Comparison of ENCODE assay signal across 13 cellular contexts in genomic region chr1:172203135-172203823, GRCh38.
DNase-seq lines count a peak whose midpoint lies in the region; TF ChIP-seq lines count a peak whose summit lies in the region.
"Had no signal": no experiment of that assay in that cellular context is flagged by ENCODE, and none has a peak within 500 bp of the region (broad histone marks: within the 10 kb centered on the region; RNA-seq: fewer than 3 reads in every experiment).

No MANE protein-coding gene starts in this region.

- H3K9me3 ChIP-seq in SJCRH30 (replicated peaks) (no peaks in the 10 kb centered on the region), smooth muscle cell (replicated peaks; ENCODE audit: low read depth) (no peaks in the 10 kb centered on the region), spleen (peaks cover 0 to 21% (median 16%) of the 10 kb centered on the region in 8 donors), vagina (no peaks in the 10 kb centered on the region)
- H3K9me3 ChIP-seq: testis had no signal

- H3K27ac ChIP-seq in SJCRH30: peak overlapping the region; percentile 6
- H3K27ac ChIP-seq in smooth muscle cell (ENCODE audit: low read depth): peak overlapping the region; percentile 25
- H3K27ac ChIP-seq in spleen: no peak overlapping the region
- H3K27ac ChIP-seq in vagina: no peak overlapping the region
- H3K27ac ChIP-seq: testis had no signal

- H3K9ac ChIP-seq in smooth muscle cell (ENCODE audit: low read depth): peak overlapping the region; percentile 2

- no peaks in the 10 kb centered on the region for H4K20me1 ChIP-seq in smooth muscle cell (ENCODE audit: low read depth)

- TF ChIP-seq POLR2A in spleen (IDR thresholded peaks at IDR 0.05) (no peak), vagina (IDR thresholded peaks at IDR 0.05) (no peak)

- peaks cover 13% of the 10 kb centered on the region for H3K4me1 ChIP-seq in SJCRH30
- no peaks in the 10 kb centered on the region for H3K4me1 ChIP-seq in smooth muscle cell (ENCODE audit: low read depth)
- H3K4me1 ChIP-seq in spleen: peaks cover 0 to 10% (median 0%) of the 10 kb centered on the region in 6 donors
- no peaks in the 10 kb centered on the region for H3K4me1 ChIP-seq in vagina
- H3K4me1 ChIP-seq: testis had no signal

- H3F3A ChIP-seq in smooth muscle cell (ENCODE audit: low read depth): no peaks in the 10 kb centered on the region

- 10% methylated on average over 8 of the region's 8 CpGs for WGBS in smooth muscle cell (ENCODE audit: low lambda C conversion rate)
- WGBS in spleen, 5 donors: 59 to 74% (median 66%) methylated on average over 8 of the region's 8 CpGs

- peak; percentile 43 for DNase-seq in NCI-H2171 treated with DMSO at 0.1 percent for 48 hours (lab: John Stamatoyannopoulos, UW)
- no peak for DNase-seq in NCI-H2171 (lab: John Stamatoyannopoulos, UW)
- DNase-seq in SJCRH30: peak; percentile 61 to 80
- DNase-seq in fibroblast of peridontal ligament (ENCODE audit: extremely low read depth): peak; percentile 39
- DNase-seq in smooth muscle cell (lab: John Stamatoyannopoulos, UW; ENCODE audit: unreplicated experiment): no peak
- no peak for DNase-seq in spleen
- no peak for DNase-seq in SHP77 (lab: John Stamatoyannopoulos, UW)
- no peak for DNase-seq in vagina (ENCODE audit: extremely low spot score in 2 of 2)
- DNase-seq: activated naive CD4-positive, alpha-beta T cell treated with anti-CD3 and anti-CD28 coated beads, Interleukin-2, amount 50 U/mL, for 16 hours; DND-41; head of caudate nucleus; NCI-H1092; testis had no signal

- TF ChIP-seq CTCF in smooth muscle cell (IDR thresholded peaks at IDR 0.05; ENCODE audit: borderline replicate concordance, insufficient read depth, poor library complexity, severe bottlenecking) (no peak), spleen (IDR thresholded peaks at IDR 0.05 in 8 of 11, conservative IDR thresholded peaks at IDR 0.05 in 3 of 11) (no peak), vagina (IDR thresholded peaks at IDR 0.05) (no peak)

- H3K27me3 ChIP-seq in SJCRH30 (no peaks in the 10 kb centered on the region), smooth muscle cell (ENCODE audit: low read depth) (no peaks in the 10 kb centered on the region), spleen (replicated peaks in 1 of 7) (no peaks in the 10 kb centered on the region), vagina (no peaks in the 10 kb centered on the region)
- H3K27me3 ChIP-seq: testis had no signal

- H2AFZ ChIP-seq in smooth muscle cell (ENCODE audit: low read depth): peak overlapping the region; percentile 73

- intact Hi-C loops in spleen (cut with DNase I; ENCODE audit: low total_unique reads): no loop called here
- intact Hi-C loops in vagina (cut with DNase I): no loop called here

- H3K4me3 ChIP-seq in SJCRH30 (peak overlapping the region; percentile 8), smooth muscle cell (peak overlapping the region; percentile 18), spleen (no peak overlapping the region), vagina (no peak overlapping the region)
- H3K4me3 ChIP-seq: testis had no signal

- H3K36me3 ChIP-seq in SJCRH30 (no peaks in the 10 kb centered on the region), smooth muscle cell (ENCODE audit: low read depth) (peaks cover 6% of the 10 kb centered on the region), spleen (no peaks in the 10 kb centered on the region), vagina (no peaks in the 10 kb centered on the region)

- no peaks in the 10 kb centered on the region for H3K79me2 ChIP-seq in smooth muscle cell (ENCODE audit: low read depth)

- peak overlapping the region; percentile 79 for H3K4me2 ChIP-seq in smooth muscle cell

Comparison
In these comparisons a context has a peak if more than half of its experiments do, and no peak if none do; other contexts are left out.
1. DNase-seq: peak in NCI-H2171 treated with DMSO at 0.1 percent for 48 hours (single experiment), SJCRH30 (2 of 2) and fibroblast of peridontal ligament (single experiment); none in NCI-H2171 (single experiment), smooth muscle cell (single experiment), spleen (single experiment), SHP77 (0 of 2) and vagina (0 of 2).
2. H3K27ac ChIP-seq: peak in SJCRH30 (single experiment) and smooth muscle cell (single experiment); none in spleen (0 of 8) and vagina (single experiment).
3. H3K4me3 ChIP-seq: peak in SJCRH30 (single experiment) and smooth muscle cell (single experiment); none in spleen (0 of 8) and vagina (0 of 2).